ENCODE assay signal across 1 cellular context in the genomic region with DNA sequence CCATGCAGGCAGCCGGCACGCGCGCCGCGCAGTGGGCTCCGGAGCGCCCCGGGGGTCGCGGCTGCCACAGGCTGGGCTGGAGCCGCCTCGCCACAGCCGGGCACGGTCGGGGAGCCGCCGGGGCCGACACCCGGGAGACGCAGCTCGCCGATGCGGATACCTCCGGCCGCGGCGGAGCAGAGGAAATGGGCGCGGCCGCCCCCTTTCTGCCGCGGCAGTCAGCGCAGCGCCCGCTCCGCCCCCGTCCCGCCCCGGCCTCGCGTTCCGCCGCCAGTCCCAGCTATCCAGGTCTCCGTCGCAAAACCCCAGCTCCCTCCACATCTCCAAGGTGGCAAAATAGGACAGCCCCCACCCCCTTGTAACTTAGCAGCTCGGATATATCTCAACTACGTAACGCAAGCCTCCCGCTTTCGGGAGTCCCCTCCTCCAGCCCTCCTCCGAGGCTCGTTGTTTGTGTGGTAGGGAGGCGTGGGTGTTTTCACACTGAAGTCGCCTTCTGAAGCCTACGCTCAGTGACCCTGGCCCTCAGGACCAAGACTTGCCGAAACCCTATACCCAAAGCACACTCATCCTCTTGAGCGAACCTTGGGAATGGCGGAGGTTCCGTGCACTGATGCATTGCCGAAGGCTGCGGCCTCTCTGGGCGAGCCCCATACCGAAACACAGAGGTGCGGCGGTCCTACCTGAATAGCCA.
TF ChIP-seq lines count a peak whose summit lies in the region.

A gene with protein sequence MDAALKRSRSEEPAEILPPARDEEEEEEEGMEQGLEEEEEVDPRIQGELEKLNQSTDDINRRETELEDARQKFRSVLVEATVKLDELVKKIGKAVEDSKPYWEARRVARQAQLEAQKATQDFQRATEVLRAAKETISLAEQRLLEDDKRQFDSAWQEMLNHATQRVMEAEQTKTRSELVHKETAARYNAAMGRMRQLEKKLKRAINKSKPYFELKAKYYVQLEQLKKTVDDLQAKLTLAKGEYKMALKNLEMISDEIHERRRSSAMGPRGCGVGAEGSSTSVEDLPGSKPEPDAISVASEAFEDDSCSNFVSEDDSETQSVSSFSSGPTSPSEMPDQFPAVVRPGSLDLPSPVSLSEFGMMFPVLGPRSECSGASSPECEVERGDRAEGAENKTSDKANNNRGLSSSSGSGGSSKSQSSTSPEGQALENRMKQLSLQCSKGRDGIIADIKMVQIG (minus strand): TSS at position 182 of the 694 bp plus-strand sequence. CDS start 178 bp downstream, at position 4.

TF ChIP-seq in HCT116, 20 proteins besides CTCF, POLR2A, EP300 and RAD21 (continued from another document):
- TF ChIP-seq POLR2AphosphoS5 (IDR thresholded peaks at IDR 0.05; ENCODE audit: low read depth, low read length) (peak; percentile 84), SP1 (IDR thresholded peaks at IDR 0.05; ENCODE audit: low read depth) (no peak), YY1 (IDR thresholded peaks at IDR 0.05; ENCODE audit: extremely low read depth, insufficient replicate concordance, low read depth, low read length) (no peak)
- TF ChIP-seq, protein P1, sequence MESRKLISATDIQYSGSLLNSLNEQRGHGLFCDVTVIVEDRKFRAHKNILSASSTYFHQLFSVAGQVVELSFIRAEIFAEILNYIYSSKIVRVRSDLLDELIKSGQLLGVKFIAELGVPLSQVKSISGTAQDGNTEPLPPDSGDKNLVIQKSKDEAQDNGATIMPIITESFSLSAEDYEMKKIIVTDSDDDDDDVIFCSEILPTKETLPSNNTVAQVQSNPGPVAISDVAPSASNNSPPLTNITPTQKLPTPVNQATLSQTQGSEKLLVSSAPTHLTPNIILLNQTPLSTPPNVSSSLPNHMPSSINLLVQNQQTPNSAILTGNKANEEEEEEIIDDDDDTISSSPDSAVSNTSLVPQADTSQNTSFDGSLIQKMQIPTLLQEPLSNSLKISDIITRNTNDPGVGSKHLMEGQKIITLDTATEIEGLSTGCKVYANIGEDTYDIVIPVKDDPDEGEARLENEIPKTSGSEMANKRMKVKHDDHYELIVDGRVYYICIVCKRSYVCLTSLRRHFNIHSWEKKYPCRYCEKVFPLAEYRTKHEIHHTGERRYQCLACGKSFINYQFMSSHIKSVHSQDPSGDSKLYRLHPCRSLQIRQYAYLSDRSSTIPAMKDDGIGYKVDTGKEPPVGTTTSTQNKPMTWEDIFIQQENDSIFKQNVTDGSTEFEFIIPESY (IDR thresholded peaks at IDR 0.05; ENCODE audit: extremely low read depth, insufficient replicate concordance, low read length): no peak
